In genomic region chr1:205842177-205842576, GRCh38 we compare ENCODE assay signal across 22 cellular contexts. TPM values are rescaled to one million over a fixed set of nuclear protein-coding genes. Genes with fewer than 3 reads are reported as not detected.
"Had no signal": no experiment of that assay in that cellular context is flagged by ENCODE, and none has a peak within 500 bp of the region (broad histone marks: within the 10 kb centered on the region; RNA-seq: fewer than 3 reads in every experiment).

No MANE protein-coding gene starts in this region.

- H3K4me3 ChIP-seq: gastrocnemius medialis, lower lobe of right lung, upper lobe of left lung had no signal

- H3K36me3 ChIP-seq: gastrocnemius medialis, lower lobe of right lung, upper lobe of left lung had no signal

- H3K27me3 ChIP-seq: gastrocnemius medialis, upper lobe of left lung had no signal

- H3K4me1 ChIP-seq: lower lobe of right lung, upper lobe of left lung had no signal

- H3K9me3 ChIP-seq: gastrocnemius medialis, lower lobe of right lung, upper lobe of left lung had no signal

- H3K4me3 Mint-ChIP-seq: activated naive CD4-positive, alpha-beta T cell treated with anti-CD3 and anti-CD28 coated beads, Interleukin-2, amount 50 U/mL, for 24 hours; brain; naive thymus-derived CD4-positive, alpha-beta T cell; T-cell; T-helper 2 cell treated with Interferon-gamma antibody and Interleukin-4, amounts not matched to agents 5 μg/mL and 100 μg/mL, for 36 hours had no signal

- H3K9me3 Mint-ChIP-seq: activated naive CD4-positive, alpha-beta T cell treated with anti-CD3 and anti-CD28 coated beads, Interleukin-2, amount 50 U/mL, for 24 hours; brain; naive thymus-derived CD4-positive, alpha-beta T cell; T-cell; T-helper 2 cell treated with Interferon-gamma antibody and Interleukin-4, amounts not matched to agents 5 μg/mL and 100 μg/mL, for 36 hours had no signal

- ATAC-seq: esophagus mucosa; left colon; lower lobe of right lung; naive thymus-derived CD4-positive, alpha-beta T cell; T-cell had no signal

- H3K27ac Mint-ChIP-seq: activated naive CD4-positive, alpha-beta T cell treated with anti-CD3 and anti-CD28 coated beads, Interleukin-2, amount 50 U/mL, for 24 hours; T-cell; T-helper 2 cell treated with Interferon-gamma antibody and Interleukin-4, amounts not matched to agents 5 μg/mL and 100 μg/mL, for 36 hours had no signal

- H3K4me1 Mint-ChIP-seq: activated naive CD4-positive, alpha-beta T cell treated with anti-CD3 and anti-CD28 coated beads, Interleukin-2, amount 50 U/mL, for 24 hours; T-cell had no signal

- H3K27ac ChIP-seq: gastrocnemius medialis, lower lobe of right lung, upper lobe of left lung, VCaP had no signal

- DNase-seq: activated CD4-positive, alpha-beta T cell treated with anti-CD3 and anti-CD28 coated beads for 1 hour; activated gamma-delta T cell treated with Interleukin-2 at 50 U/mL for 16 hours; activated T-cell treated with anti-CD3 and anti-CD28 coated beads, Interleukin-2, amount 50 U/mL, for 1 hour; anterior cingulate cortex; central memory CD4-positive, alpha-beta T cell; dermis blood vessel endothelial cell; effector memory CD4-positive, alpha-beta T cell; gastrocnemius medialis; left colon; lower lobe of right lung; naive thymus-derived CD4-positive, alpha-beta T cell; stimulated activated CD4-positive, alpha-beta T cell treated with anti-CD3 and anti-CD28 coated beads, Interleukin-2, amount 100 ng/mL, for 48 hours; stimulated activated naive CD4-positive, alpha-beta T cell treated with Interleukin-2 at 50 U/mL for 16 hours; T-cell; upper lobe of left lung had no signal

RNA-seq across cellular contexts. Expression of gene PM20D1, which starts 7.8 kb away (rescaled TPM):
- total RNA-seq: dermis blood vessel endothelial cell, endothelial cell of umbilical vein, esophagus mucosa, gastrocnemius medialis, osteoblast had no signal
